8 cellular contexts compared by ENCODE assay signal in genomic region chr3:53161345-53161819, GRCh38. TPM values are rescaled to one million over a fixed set of nuclear protein-coding genes. Genes with fewer than 3 reads are reported as not detected.
DNase-seq lines count a peak whose midpoint lies in the region; ATAC-seq and TF ChIP-seq lines count a peak whose summit lies in the region.

No MANE protein-coding gene starts in this region.

- peaks cover 40% of the 10 kb centered on the region for H3K4me1 Mint-ChIP-seq in WTC11
- peaks cover 46% of the 10 kb centered on the region for H3K4me1 Mint-ChIP-seq in progenitor cell of endocrine pancreas (ENCODE audit: low read depth)

- POLR2A ChIA-PET in WTC11 (lab: Charles Lee): interaction anchor here (1.4 kb wide), 1 partner anchor 34 kb away, joined by 7 read pairs; no protein-coding TSS in a partner anchor

- ATAC-seq in HG03097 (IDR thresholded peaks at IDR 0.05; ENCODE audit: low FRiP score, unreplicated experiment) (peak; percentile 9), WTC11 (peak; percentile 2)

- peak overlapping the region; percentile 83 for H3K4me3 ChIP-seq in fibroblast of pulmonary artery (replicated peaks; ENCODE audit: low read depth, low read length)

- DNase-seq in activated naive CD4-positive, alpha-beta T cell treated with Interleukin-2 at 50 U/mL for 16 hours: peak; percentile 21
- no peak for DNase-seq in activated naive CD4-positive, alpha-beta T cell (lab: John Stamatoyannopoulos, UW)
- peak; percentile 24 for DNase-seq in WTC11 (ENCODE audit: low spot score)
- no peak for DNase-seq in fibroblast of pulmonary artery (ENCODE audit: low read depth)
- DNase-seq in progenitor cell of endocrine pancreas (ENCODE audit: low spot score, unreplicated experiment): no peak
- no peak for DNase-seq in SKM-1 treated with dmso at 0.1 percent for 144 hours (lab: John Stamatoyannopoulos, UW; ENCODE audit: unreplicated experiment)
- no peak for DNase-seq in hippocampal formation (lab: John Stamatoyannopoulos, UW)

- H3K27ac Mint-ChIP-seq in WTC11 (no peak overlapping the region), progenitor cell of endocrine pancreas (peak overlapping the region; percentile 78)

- H3K4me3 Mint-ChIP-seq in WTC11: peak overlapping the region; percentile 86
- peak overlapping the region; percentile 91 for H3K4me3 Mint-ChIP-seq in progenitor cell of endocrine pancreas (ENCODE audit: low read depth)

- CTCF ChIA-PET in WTC11 (lab: Charles Lee): interaction anchor here (0.8 to 3.2 kb wide), 11 partner anchors 8 to 341 kb away, joined by 3 to 27 read pairs (median 8); partner anchors contain the start of gene RFT1

- TF ChIP-seq CTCF in WTC11 (IDR thresholded peaks at IDR 0.05): no peak
- TF ChIP-seq CTCF in fibroblast of pulmonary artery (IDR thresholded peaks at IDR 0.05; ENCODE audit: low read length, missing control alignments): no peak
- TF ChIP-seq CTCF in progenitor cell of endocrine pancreas (IDR thresholded peaks at IDR 0.05; ENCODE audit: unreplicated experiment): no peak

- H3K27me3 Mint-ChIP-seq in WTC11 (ENCODE audit: low read depth) (peaks cover 18% of the 10 kb centered on the region), progenitor cell of endocrine pancreas (no peaks in the 10 kb centered on the region)

- no peaks in the 10 kb centered on the region for H3K9me3 Mint-ChIP-seq in WTC11
- H3K9me3 Mint-ChIP-seq in progenitor cell of endocrine pancreas (ENCODE audit: low read depth): no peaks in the 10 kb centered on the region

- no peaks in the 10 kb centered on the region for H3K36me3 Mint-ChIP-seq in WTC11
- H3K36me3 Mint-ChIP-seq in progenitor cell of endocrine pancreas (ENCODE audit: insufficient read depth): no peaks in the 10 kb centered on the region

TF ChIP-seq in WTC11, 78 proteins besides CTCF, POLR2A, EP300 and RAD21:
- TF ChIP-seq TP53 (CRISPR knock-in tag; IDR thresholded peaks at IDR 0.05): 0 out of 2 replicates have a peak, but pooled peaks have one; percentile 32
- peak; percentile 26; the same call in 1 of the 2 replicates for TF ChIP-seq PRDM15 (CRISPR knock-in tag; IDR thresholded peaks at IDR 0.05)
- TF ChIP-seq TCF7 (CRISPR knock-in tag; IDR thresholded peaks at IDR 0.05; ENCODE audit: low read depth): no peak

RNA-seq across cellular contexts. Expression of gene PRKCD, which starts 0.4 kb away (rescaled TPM):
- total RNA-seq in WTC11 (2021) (16.7 to 19.2 TPM (median 18.0 TPM) in 3 replicates), progenitor cell of endocrine pancreas (45.1 and 45.8 TPM in 2 replicates)

RNA-seq across cellular contexts. Expression of gene RFT1, which starts 31.1 kb away (rescaled TPM):
- total RNA-seq in WTC11 (2021): 26.3 to 28.0 TPM (median 27.1 TPM) in 3 replicates
- total RNA-seq in progenitor cell of endocrine pancreas: 22.0 and 22.5 TPM in 2 replicates

Comparison
In these comparisons a context has a peak if more than half of its experiments do, and no peak if none do; other contexts are left out.
1. DNase-seq: peak in activated naive CD4-positive, alpha-beta T cell treated with Interleukin-2 at 50 U/mL for 16 hours (single experiment) and WTC11 (single experiment); none in activated naive CD4-positive, alpha-beta T cell (0 of 4), fibroblast of pulmonary artery (single experiment), progenitor cell of endocrine pancreas (single experiment), SKM-1 treated with dmso at 0.1 percent for 144 hours (single experiment) and hippocampal formation (0 of 2).